1 cellular context compared by ENCODE assay signal in the genomic region with DNA sequence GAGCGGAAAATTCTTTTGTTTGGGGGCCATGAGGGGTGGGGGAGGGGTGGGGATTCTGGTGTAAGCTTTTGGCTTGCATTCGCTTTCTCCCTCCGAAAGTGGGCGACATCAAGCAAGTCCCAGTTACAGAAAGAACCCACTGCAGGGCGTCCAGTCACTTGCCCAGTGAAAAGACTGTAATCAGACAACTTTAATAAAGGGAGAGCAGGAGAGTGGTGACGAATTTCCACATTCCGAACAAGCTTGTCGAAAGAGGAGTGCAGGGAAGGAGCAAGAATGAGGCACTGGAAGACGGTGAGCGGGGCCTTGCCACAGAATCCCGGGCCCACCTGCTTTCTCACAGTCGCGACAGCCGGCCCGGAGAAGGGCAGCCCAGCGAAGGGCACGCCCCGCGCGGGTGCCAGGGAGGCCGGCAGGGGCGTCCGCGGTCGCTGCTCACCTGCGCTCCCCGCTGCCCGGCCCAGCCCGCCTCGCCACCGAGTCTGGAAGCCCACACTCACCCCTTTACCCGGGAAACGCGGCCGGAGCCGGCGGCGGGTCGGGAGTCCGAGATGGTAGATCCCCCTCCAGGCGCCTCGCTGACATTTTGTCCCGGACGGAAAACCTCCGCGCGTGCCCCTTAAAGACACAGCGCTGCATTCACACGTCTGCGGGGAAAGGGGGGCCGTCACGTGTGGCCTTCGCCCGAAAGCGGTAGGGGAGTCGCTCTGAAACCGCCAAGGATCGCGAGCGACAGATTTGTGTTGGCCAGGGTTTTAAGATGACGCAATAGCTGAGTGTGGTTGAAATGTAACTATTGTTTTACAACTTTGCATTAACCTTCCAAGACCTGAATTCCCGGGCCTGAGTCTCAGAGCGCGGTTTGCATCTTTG.
TF ChIP-seq lines count a peak whose summit lies in the region.

Gene ZBED3 (minus strand): TSS at position 675 of the 873 bp plus-strand sequence. CDS start 9,407 bp downstream, outside the sequence.

TF ChIP-seq in HepG2, 621 proteins besides CTCF, POLR2A, EP300 and RAD21 (continued from another document and continues in another):
- TF ChIP-seq, protein P1, sequence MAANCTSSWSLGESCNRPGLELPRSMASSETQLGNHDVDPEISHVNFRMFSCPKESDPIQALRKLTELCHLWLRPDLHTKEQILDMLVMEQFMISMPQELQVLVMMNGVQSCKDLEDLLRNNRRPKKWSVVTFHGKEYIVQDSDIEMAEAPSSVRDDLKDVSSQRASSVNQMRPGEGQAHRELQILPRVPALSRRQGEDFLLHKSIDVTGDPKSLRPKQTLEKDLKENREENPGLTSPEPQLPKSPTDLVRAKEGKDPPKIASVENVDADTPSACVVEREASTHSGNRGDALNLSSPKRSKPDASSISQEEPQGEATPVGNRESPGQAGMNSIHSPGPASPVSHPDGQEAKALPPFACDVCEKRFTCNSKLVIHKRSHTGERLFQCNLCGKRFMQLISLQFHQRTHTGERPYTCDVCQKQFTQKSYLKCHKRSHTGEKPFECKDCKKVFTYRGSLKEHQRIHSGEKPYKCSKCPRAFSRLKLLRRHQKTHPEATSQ (CRISPR knock-in tag; IDR thresholded peaks at IDR 0.05; ENCODE audit: borderline replicate concordance): no peak
- TF ChIP-seq ZNF503 (CRISPR knock-in tag; IDR thresholded peaks at IDR 0.05) (no peak), NCOR1 (IDR thresholded peaks at IDR 0.05; ENCODE audit: borderline replicate concordance, low read length) (0 out of 2 replicates have a peak, but pooled peaks have one; percentile 10), SATB2 (CRISPR knock-in tag; IDR thresholded peaks at IDR 0.05) (no peak), ERF (CRISPR knock-in tag; IDR thresholded peaks at IDR 0.05) (no peak; the same call in 1 of the 2 replicates), DZIP1 (CRISPR knock-in tag; IDR thresholded peaks at IDR 0.05) (no peak), GMEB1 (CRISPR knock-in tag; IDR thresholded peaks at IDR 0.05; ENCODE audit: borderline replicate concordance) (peak; percentile 18; the same call in 1 of the 2 replicates), TBX3 (IDR thresholded peaks at IDR 0.05; ENCODE audit: borderline replicate concordance) (no peak), PCBP2 (optimal IDR thresholded peaks at IDR 0.05; ENCODE audit: low read depth, low read length, poor library complexity, severe bottlenecking) (no peak), FOXK2 (IDR thresholded peaks at IDR 0.05) (no peak), THAP8 (CRISPR knock-in tag; IDR thresholded peaks at IDR 0.05; ENCODE audit: borderline replicate concordance) (no peak), ZNF264 (CRISPR knock-in tag; IDR thresholded peaks at IDR 0.05) (no peak; the same call in 1 of the 2 replicates), BHLHE40 (IDR thresholded peaks at IDR 0.05; ENCODE audit: low read length) (peak; percentile 71), MAFF (IDR thresholded peaks at IDR 0.05; ENCODE audit: low read depth, low read length) (no peak), RARG (CRISPR knock-in tag; IDR thresholded peaks at IDR 0.05; ENCODE audit: low read depth) (no peak), GPBP1L1 (CRISPR knock-in tag; IDR thresholded peaks at IDR 0.05) (no peak), ZNF549 (CRISPR knock-in tag; IDR thresholded peaks at IDR 0.05) (no peak), TBL1XR1 (IDR thresholded peaks at IDR 0.05; ENCODE audit: borderline replicate concordance, low read length, partially characterized antibody) (no peak), ZNF230 (CRISPR knock-in tag; IDR thresholded peaks at IDR 0.05) (no peak), ZEB1 (IDR thresholded peaks at IDR 0.05; ENCODE audit: insufficient replicate concordance, low read depth) (no peak), ZSCAN29 (CRISPR knock-in tag; conservative IDR thresholded peaks at IDR 0.05) (no peak), POGZ (CRISPR knock-in tag; IDR thresholded peaks at IDR 0.05) (no peak)
- TF ChIP-seq, protein P2, sequence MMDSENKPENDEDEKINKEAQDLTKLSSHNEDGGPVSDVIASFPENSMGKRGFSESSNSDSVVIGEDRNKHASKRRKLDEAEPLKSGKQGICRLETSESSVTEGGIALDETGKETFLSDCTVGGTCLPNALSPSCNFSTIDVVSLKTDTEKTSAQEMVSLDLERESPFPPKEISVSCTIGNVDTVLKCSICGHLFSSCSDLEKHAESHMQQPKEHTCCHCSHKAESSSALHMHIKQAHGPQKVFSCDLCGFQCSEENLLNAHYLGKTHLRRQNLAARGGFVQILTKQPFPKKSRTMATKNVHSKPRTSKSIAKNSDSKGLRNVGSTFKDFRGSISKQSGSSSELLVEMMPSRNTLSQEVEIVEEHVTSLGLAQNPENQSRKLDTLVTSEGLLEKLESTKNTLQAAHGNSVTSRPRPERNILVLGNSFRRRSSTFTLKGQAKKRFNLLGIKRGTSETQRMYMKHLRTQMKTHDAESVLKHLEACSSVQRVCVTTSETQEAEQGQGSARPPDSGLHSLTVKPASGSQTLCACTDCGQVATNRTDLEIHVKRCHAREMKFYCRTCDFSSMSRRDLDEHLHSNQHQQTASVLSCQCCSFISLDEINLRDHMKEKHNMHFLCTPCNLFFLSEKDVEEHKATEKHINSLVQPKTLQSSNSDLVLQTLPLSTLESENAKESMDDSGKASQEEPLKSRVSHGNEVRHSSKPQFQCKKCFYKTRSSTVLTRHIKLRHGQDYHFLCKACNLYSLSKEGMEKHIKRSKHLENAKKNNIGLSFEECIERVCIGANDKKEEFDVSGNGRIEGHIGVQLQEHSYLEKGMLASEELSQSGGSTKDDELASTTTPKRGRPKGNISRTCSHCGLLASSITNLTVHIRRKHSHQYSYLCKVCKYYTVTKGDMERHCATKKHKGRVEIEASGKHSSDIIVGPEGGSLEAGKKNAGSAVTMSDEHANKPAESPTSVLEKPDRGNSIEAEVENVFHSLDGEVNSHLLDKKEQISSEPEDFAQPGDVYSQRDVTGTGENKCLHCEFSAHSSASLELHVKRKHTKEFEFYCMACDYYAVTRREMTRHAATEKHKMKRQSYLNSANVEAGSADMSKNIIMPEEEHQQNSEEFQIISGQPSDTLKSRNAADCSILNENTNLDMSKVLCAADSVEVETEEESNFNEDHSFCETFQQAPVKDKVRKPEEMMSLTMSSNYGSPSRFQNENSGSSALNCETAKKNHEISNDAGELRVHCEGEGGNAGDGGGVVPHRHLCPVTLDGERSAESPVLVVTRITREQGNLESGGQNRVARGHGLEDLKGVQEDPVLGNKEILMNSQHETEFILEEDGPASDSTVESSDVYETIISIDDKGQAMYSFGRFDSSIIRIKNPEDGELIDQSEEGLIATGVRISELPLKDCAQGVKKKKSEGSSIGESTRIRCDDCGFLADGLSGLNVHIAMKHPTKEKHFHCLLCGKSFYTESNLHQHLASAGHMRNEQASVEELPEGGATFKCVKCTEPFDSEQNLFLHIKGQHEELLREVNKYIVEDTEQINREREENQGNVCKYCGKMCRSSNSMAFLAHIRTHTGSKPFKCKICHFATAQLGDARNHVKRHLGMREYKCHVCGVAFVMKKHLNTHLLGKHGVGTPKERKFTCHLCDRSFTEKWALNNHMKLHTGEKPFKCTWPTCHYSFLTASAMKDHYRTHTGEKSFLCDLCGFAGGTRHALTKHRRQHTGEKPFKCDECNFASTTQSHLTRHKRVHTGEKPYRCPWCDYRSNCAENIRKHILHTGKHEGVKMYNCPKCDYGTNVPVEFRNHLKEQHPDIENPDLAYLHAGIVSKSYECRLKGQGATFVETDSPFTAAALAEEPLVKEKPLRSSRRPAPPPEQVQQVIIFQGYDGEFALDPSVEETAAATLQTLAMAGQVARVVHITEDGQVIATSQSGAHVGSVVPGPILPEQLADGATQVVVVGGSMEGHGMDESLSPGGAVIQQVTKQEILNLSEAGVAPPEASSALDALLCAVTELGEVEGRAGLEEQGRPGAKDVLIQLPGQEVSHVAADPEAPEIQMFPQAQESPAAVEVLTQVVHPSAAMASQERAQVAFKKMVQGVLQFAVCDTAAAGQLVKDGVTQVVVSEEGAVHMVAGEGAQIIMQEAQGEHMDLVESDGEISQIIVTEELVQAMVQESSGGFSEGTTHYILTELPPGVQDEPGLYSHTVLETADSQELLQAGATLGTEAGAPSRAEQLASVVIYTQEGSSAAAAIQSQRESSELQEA (CRISPR knock-in tag; IDR thresholded peaks at IDR 0.05; ENCODE audit: not compliant biosample characterization): no peak
- TF ChIP-seq, protein P3, sequence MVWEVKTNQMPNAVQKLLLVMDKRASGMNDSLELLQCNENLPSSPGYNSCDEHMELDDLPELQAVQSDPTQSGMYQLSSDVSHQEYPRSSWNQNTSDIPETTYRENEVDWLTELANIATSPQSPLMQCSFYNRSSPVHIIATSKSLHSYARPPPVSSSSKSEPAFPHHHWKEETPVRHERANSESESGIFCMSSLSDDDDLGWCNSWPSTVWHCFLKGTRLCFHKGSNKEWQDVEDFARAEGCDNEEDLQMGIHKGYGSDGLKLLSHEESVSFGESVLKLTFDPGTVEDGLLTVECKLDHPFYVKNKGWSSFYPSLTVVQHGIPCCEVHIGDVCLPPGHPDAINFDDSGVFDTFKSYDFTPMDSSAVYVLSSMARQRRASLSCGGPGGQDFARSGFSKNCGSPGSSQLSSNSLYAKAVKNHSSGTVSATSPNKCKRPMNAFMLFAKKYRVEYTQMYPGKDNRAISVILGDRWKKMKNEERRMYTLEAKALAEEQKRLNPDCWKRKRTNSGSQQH (CRISPR knock-in tag; IDR thresholded peaks at IDR 0.05; ENCODE audit: low read depth): no peak
- TF ChIP-seq, protein P4, sequence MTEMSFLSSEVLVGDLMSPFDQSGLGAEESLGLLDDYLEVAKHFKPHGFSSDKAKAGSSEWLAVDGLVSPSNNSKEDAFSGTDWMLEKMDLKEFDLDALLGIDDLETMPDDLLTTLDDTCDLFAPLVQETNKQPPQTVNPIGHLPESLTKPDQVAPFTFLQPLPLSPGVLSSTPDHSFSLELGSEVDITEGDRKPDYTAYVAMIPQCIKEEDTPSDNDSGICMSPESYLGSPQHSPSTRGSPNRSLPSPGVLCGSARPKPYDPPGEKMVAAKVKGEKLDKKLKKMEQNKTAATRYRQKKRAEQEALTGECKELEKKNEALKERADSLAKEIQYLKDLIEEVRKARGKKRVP (CRISPR knock-in tag; IDR thresholded peaks at IDR 0.05): peak; percentile 88 to 97
- TF ChIP-seq, protein P5, sequence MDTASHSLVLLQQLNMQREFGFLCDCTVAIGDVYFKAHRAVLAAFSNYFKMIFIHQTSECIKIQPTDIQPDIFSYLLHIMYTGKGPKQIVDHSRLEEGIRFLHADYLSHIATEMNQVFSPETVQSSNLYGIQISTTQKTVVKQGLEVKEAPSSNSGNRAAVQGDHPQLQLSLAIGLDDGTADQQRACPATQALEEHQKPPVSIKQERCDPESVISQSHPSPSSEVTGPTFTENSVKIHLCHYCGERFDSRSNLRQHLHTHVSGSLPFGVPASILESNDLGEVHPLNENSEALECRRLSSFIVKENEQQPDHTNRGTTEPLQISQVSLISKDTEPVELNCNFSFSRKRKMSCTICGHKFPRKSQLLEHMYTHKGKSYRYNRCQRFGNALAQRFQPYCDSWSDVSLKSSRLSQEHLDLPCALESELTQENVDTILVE (CRISPR knock-in tag; IDR thresholded peaks at IDR 0.05): no peak
